In genomic region chr17:68234726-68235335, GRCh38 we compare ENCODE assay signal across 1 cellular context.
A peak's percentile ranks its signal among the peaks of the same experiment; 100 is the strongest.
TF ChIP-seq lines count a peak whose summit lies in the region.

No MANE protein-coding gene starts in this region.

TF ChIP-seq in GM12878, 131 proteins besides CTCF, POLR2A, EP300 and RAD21 (continued from another document):
- TF ChIP-seq ZNF384 (IDR thresholded peaks at IDR 0.05; ENCODE audit: borderline replicate concordance, low read depth, low read length) (peak; percentile 48; the same call in 1 of the 2 replicates), JUNB (IDR thresholded peaks at IDR 0.05) (0 out of 2 replicates have a peak, but pooled peaks have one; percentile 17), ATF7 (IDR thresholded peaks at IDR 0.05; ENCODE audit: low read depth) (peak; percentile 40), RAD51 (IDR thresholded peaks at IDR 0.05) (peak; percentile 71), MTA2 (IDR thresholded peaks at IDR 0.05; ENCODE audit: low read depth) (peak; percentile 70), RELB (IDR thresholded peaks at IDR 0.05; ENCODE audit: low read depth) (peak; percentile 52; the same call in 1 of the 2 replicates), MLLT1 (IDR thresholded peaks at IDR 0.05) (peak; percentile 90), BHLHE40 (IDR thresholded peaks at IDR 0.05; ENCODE audit: borderline replicate concordance in 1 of 2, low read depth in 2 of 2, low read length in 1 of 2) (peak; percentile 8 to 12; a peak in 1 of 4 replicates), IKZF2 (IDR thresholded peaks at IDR 0.05) (peak; percentile 65 to 71), BCL11A (IDR thresholded peaks at IDR 0.05; ENCODE audit: low read depth, low read length) (0 out of 2 replicates have a peak, but pooled peaks have one; percentile 7), NBN (IDR thresholded peaks at IDR 0.05) (0 out of 2 replicates have a peak, but pooled peaks have one; percentile 32)
